Comparison of ENCODE assay signal across 9 cellular contexts in the genomic region with DNA sequence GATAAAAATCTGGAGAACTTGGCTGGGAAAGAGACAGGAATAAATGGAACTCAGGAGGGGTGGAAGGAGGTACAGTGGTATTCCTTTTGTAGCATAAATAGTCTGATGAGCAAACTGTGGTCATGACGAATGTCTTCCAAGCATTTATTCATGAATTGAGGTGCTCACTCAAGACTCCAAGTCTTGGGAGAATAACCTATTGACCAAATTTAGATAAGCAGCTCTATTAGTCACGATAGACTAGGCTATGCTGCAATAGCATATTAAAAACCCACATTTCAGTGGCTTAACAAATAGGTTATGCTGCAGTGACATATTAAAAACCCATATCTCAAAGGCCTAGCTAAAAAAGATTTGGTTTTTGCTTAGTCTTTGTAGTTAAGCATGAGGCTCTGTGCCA. TPM values are rescaled to one million over a fixed set of nuclear protein-coding genes. Genes with fewer than 3 reads are reported as not detected.
"Had no signal": no experiment of that assay in that cellular context is flagged by ENCODE, and none has a peak within 500 bp of the region (broad histone marks: within the 10 kb centered on the region; RNA-seq: fewer than 3 reads in every experiment).

No MANE protein-coding gene starts in this region.

- DNase-seq: GDM1, GF-D8 had no signal

- FAIRE-seq: G401.6, GM12878, GM12891, GM12892, GM18507, GM19239 had no signal

- H3K4me3 ChIP-seq: GM12878 had no signal

RNA-seq across cellular contexts. Expression of a gene that starts 24.3 kb away (rescaled TPM):
- total RNA-seq: G401 had no signal
